ENCODE assay signal across 8 cellular contexts in the genomic region with DNA sequence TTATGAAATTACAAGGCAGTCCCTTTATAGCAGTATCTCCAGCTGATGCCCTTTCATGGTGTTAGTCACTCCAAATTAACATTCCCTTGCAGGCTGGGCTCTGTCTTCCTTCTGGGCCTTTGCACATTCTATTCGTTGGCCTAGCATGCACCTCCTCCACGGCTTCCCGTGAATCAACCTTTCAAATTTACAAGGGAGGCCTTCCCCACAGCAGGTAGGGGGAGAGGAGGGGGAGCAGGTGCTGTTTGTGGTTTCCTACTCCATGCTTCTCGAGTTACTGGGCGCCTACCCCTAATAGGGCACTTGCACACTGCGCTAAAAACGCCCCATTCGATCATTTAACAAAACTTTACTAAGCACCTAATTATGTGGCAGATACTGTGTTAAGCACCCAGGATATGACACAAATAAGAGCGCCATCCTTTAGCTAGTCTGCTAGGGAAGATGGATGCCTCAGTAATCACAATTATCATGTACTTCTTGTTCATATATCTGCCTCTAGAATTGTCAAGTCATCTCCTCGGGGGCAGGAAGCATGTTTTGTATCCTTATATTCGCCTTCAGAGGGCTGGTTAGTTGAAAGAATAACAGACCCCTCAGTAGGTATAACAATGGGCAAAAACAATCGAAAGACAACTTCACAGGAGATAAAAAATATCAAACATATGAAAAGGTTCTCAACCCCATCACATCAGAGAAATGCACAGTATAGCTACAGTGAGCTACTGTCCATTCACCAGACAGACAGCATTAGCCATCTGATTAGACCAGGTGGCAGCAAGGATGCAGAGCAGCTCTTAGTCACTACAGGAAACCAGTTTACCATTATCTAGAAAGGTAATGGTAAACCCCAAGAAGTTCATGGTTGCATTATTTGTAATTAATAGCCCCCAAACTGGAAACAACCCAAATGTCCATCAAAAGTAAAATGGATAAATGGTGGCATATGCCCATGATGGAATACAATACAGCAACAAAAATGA. TPM values are rescaled to one million over a fixed set of nuclear protein-coding genes. Genes with fewer than 3 reads are reported as not detected.
DNase-seq lines count a peak whose midpoint lies in the region; TF ChIP-seq lines count a peak whose summit lies in the region.

No MANE protein-coding gene starts in this region.

- no peaks in the 10 kb centered on the region for H3K27me3 ChIP-seq in hepatocyte

- in situ Hi-C loops in Caki2 (cut with HindIII; ENCODE audit: low pct_unique_long_range_greater_than_20kb, low sequenced_read_pairs) = no loop called here

- peaks cover 84% of the 10 kb centered on the region for H3K79me2 ChIP-seq in hepatocyte

- WGBS in hepatocyte (ENCODE audit: low lambda C conversion rate, missing lambda C conversion rate) = 59% methylated on average over 12 of the region's 12 CpGs

- H3K4me3 ChIP-seq in hepatocyte = no peak overlapping the region

- TF ChIP-seq CTCF in hepatocyte (IDR thresholded peaks at IDR 0.05; ENCODE audit: poor library complexity) = no peak

- H3K27ac ChIP-seq in hepatocyte = peak overlapping the region; percentile 99

- no peaks in the 10 kb centered on the region for H3K36me3 ChIP-seq in hepatocyte (replicated peaks; ENCODE audit: insufficient read depth, low read depth)

- DNase-seq in Caki2 (ENCODE audit: low read depth) = peak; percentile 15
- DNase-seq in NCI-H187 treated with DMSO at 0.1 percent for 48 hours (lab: John Stamatoyannopoulos, UW) = peak; percentile 35
- peak; percentile 29 for DNase-seq in activated T-cell treated with anti-CD3 and anti-CD28 coated beads for 1 hour (ENCODE audit: low read depth)
- DNase-seq in hepatocyte (ENCODE audit: low spot score) = no peak
- peak in 2 of 3 experiments; percentile 11 to 55 for DNase-seq in stimulated activated CD4-positive, alpha-beta T cell treated with anti-CD3 and anti-CD28 coated beads, TNF-alpha, amount 100 ng/mL, for 24 hours (ENCODE audit: low read depth in 3 of 3)
- no peak for DNase-seq in nucleus accumbens (lab: John Stamatoyannopoulos, UW)
- DNase-seq in HUDEP-2 (lab: John Stamatoyannopoulos, UW; ENCODE audit: unreplicated experiment in 76 of 76) = no peak
- DNase-seq in NCI-H1092 (lab: John Stamatoyannopoulos, UW) = no peak

- H3K9me2 ChIP-seq in hepatocyte (replicated peaks; ENCODE audit: insufficient read depth) = no peaks in the 10 kb centered on the region

- H3K4me2 ChIP-seq in hepatocyte = peak overlapping the region; percentile 83

- peaks cover 23% of the 10 kb centered on the region for H3K4me1 ChIP-seq in hepatocyte (ENCODE audit: insufficient read depth)

- H2AFZ ChIP-seq in hepatocyte = no peak overlapping the region

- no peaks in the 10 kb centered on the region for H3K9me3 ChIP-seq in hepatocyte (ENCODE audit: low read depth)

- peaks cover 30% of the 10 kb centered on the region for H4K20me1 ChIP-seq in hepatocyte (ENCODE audit: insufficient read depth, poor library complexity, severe bottlenecking)

RNA-seq across cellular contexts. Expression of gene ADAR, which starts 1.7 kb away (rescaled TPM):
- total RNA-seq in Caki2 (2014; rRNA removed; shearing (Covaris generic); ENCODE audit: low replicate concordance) = 49.9 and 55.3 TPM in 2 replicates
- total RNA-seq in hepatocyte = 103 and 104 TPM in 2 replicates
- 57.4 and 65.8 TPM in 2 replicates for polyA plus RNA-seq in hepatocyte

RNA-seq across cellular contexts. Expression of gene CHRNB2, which starts 42.1 kb away (rescaled TPM):
- 0.03 TPM in 1 of 2 replicates, not detected in the other for total RNA-seq in Caki2 (2014; rRNA removed; shearing (Covaris generic); ENCODE audit: low replicate concordance)
- 0.08 and 0.70 TPM in 2 replicates for total RNA-seq in hepatocyte
- 0.33 TPM in 1 of 2 replicates, not detected in the other for polyA plus RNA-seq in hepatocyte

RNA-seq across cellular contexts. Expression of gene UBE2Q1, which starts 51.2 kb away (rescaled TPM):
- total RNA-seq in Caki2 (2014; rRNA removed; shearing (Covaris generic); ENCODE audit: low replicate concordance) = 36.7 and 53.7 TPM in 2 replicates
- total RNA-seq in hepatocyte = 46.9 and 50.3 TPM in 2 replicates
- 58.6 and 60.3 TPM in 2 replicates for polyA plus RNA-seq in hepatocyte

Comparison
In these comparisons a context has a peak if more than half of its experiments do, and no peak if none do; other contexts are left out.
1. DNase-seq: peak in Caki2 (single experiment), NCI-H187 treated with DMSO at 0.1 percent for 48 hours (single experiment), activated T-cell treated with anti-CD3 and anti-CD28 coated beads for 1 hour (single experiment) and stimulated activated CD4-positive, alpha-beta T cell treated with anti-CD3 and anti-CD28 coated beads, TNF-alpha, amount 100 ng/mL, for 24 hours (2 of 3); none in hepatocyte (single experiment), nucleus accumbens (0 of 56), HUDEP-2 (0 of 76) and NCI-H1092 (single experiment).